ENCODE assay signal across 31 cellular contexts in genomic region chrX:93695981-93696380, GRCh38. TPM values are rescaled to one million over a fixed set of nuclear protein-coding genes. Genes with fewer than 3 reads are reported as not detected.
"Had no signal": no experiment of that assay in that cellular context is flagged by ENCODE, and none has a peak within 500 bp of the region (broad histone marks: within the 10 kb centered on the region; RNA-seq: fewer than 3 reads in every experiment).

No MANE protein-coding gene starts in this region.

- H3K36me3 ChIP-seq: breast epithelium, ovary, stomach, tibial artery, upper lobe of right lung had no signal

- ATAC-seq: activated naive CD4-positive, alpha-beta T cell treated with anti-CD3 and anti-CD28 coated beads, Interleukin-2, amount 50 U/mL, for 72 hours; activated T-cell treated with anti-CD3 and anti-CD28 coated beads, Interleukin-2, amount 50 U/mL, for 72 hours; esophagus mucosa; left cardiac atrium; left ventricle myocardium superior; mucosa of descending colon; sciatic nerve; stimulated activated memory B cell treated with anti-CD40 and anti-IgM and Interleukin-4, amounts not matched to agents 10 μg/mL and 1 μg/mL and 100 μg/mL, for 72 hours; upper lobe of right lung had no signal

- H3K4me1 ChIP-seq: breast epithelium, stomach, tibial artery, upper lobe of right lung had no signal

- DNase-seq: activated CD4-positive, alpha-beta T cell treated with anti-CD3 and anti-CD28 coated beads for 4 hours; activated CD4-positive, alpha-beta T cell treated with anti-CD3 and anti-CD28 coated beads, Interleukin-2, amount 50 U/mL, for 4 hours; activated CD4-positive, CD25-positive, alpha-beta regulatory T cell; activated naive CD4-positive, alpha-beta T cell; activated T-cell treated with anti-CD3 and anti-CD28 coated beads for 4 hours; activated T-cell treated with anti-CD3 and anti-CD28 coated beads, Interleukin-2, amount 50 U/mL, for 72 hours; endodermal cell; foreskin fibroblast; head of caudate nucleus; hippocampal formation; left cardiac atrium; left ventricle myocardium superior; mucosa of descending colon; nephron progenitor cell; ovary; retina; small intestine; stimulated activated CD4-positive, alpha-beta T cell treated with anti-CD3 and anti-CD28 coated beads, Interleukin-4, amount 100 ng/mL, for 4 hours; stimulated activated CD8-positive, alpha-beta memory T cell treated with anti-CD3 and anti-CD28 coated beads, Interleukin-4, amount 100 ng/mL, for 48 hours; stomach; tibial artery; upper lobe of right lung had no signal

- H3K27ac ChIP-seq: breast epithelium, ovary, stomach, tibial artery, upper lobe of right lung had no signal

- H3K27me3 ChIP-seq: ovary, stomach, tibial artery, upper lobe of right lung had no signal

- H3K9me3 ChIP-seq: breast epithelium, mucosa of descending colon, ovary, stomach, tibial artery, upper lobe of right lung had no signal

- H3K4me3 ChIP-seq: breast epithelium, mucosa of descending colon, ovary, stomach, tibial artery, upper lobe of right lung had no signal

RNA-seq across cellular contexts. Expression of gene FAM133A, which starts 22.0 kb away (rescaled TPM):
- total RNA-seq: activated naive CD4-positive, alpha-beta T cell treated with anti-CD3 and anti-CD28 coated beads, Interleukin-2, amount 50 U/mL, for 72 hours; activated T-cell treated with anti-CD3 and anti-CD28 coated beads, Interleukin-2, amount 50 U/mL, for 72 hours; esophagus mucosa; left ventricle myocardium superior; lung microvascular endothelial cell; mesenteric fat pad; progenitor cell of endocrine pancreas; sciatic nerve; upper lobe of right lung had no signal
- polyA plus RNA-seq: keratinocyte, stomach had no signal
